Comparison of ENCODE assay signal across 1 cellular context in the genomic region with DNA sequence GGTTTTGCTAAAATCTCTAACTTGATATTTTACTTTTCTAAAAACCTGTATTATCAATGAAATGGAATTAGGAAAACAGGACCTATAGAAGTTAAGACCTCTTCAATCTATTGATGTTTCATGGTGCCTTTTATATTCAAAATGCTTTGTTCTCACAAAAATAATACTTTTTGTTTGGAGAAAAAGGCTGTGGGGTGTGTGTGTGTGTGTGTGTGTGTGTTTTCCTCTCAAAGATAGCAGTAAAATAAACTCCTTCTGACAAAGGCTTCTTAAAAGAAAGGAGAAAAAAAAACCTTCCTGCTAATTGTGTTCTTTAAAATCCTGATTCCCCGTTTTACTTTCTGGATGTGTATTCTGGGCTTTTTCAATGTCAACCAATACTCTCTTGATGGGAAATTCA.
TF ChIP-seq lines count a peak whose summit lies in the region.

No MANE protein-coding gene starts in this region.

TF ChIP-seq in WTC11, 78 proteins besides CTCF, POLR2A, EP300 and RAD21 (continued from another document):
- TF ChIP-seq, protein P1, sequence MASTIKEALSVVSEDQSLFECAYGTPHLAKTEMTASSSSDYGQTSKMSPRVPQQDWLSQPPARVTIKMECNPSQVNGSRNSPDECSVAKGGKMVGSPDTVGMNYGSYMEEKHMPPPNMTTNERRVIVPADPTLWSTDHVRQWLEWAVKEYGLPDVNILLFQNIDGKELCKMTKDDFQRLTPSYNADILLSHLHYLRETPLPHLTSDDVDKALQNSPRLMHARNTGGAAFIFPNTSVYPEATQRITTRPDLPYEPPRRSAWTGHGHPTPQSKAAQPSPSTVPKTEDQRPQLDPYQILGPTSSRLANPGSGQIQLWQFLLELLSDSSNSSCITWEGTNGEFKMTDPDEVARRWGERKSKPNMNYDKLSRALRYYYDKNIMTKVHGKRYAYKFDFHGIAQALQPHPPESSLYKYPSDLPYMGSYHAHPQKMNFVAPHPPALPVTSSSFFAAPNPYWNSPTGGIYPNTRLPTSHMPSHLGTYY (CRISPR knock-in tag; IDR thresholded peaks at IDR 0.05), result no peak
- TF ChIP-seq, protein P2, sequence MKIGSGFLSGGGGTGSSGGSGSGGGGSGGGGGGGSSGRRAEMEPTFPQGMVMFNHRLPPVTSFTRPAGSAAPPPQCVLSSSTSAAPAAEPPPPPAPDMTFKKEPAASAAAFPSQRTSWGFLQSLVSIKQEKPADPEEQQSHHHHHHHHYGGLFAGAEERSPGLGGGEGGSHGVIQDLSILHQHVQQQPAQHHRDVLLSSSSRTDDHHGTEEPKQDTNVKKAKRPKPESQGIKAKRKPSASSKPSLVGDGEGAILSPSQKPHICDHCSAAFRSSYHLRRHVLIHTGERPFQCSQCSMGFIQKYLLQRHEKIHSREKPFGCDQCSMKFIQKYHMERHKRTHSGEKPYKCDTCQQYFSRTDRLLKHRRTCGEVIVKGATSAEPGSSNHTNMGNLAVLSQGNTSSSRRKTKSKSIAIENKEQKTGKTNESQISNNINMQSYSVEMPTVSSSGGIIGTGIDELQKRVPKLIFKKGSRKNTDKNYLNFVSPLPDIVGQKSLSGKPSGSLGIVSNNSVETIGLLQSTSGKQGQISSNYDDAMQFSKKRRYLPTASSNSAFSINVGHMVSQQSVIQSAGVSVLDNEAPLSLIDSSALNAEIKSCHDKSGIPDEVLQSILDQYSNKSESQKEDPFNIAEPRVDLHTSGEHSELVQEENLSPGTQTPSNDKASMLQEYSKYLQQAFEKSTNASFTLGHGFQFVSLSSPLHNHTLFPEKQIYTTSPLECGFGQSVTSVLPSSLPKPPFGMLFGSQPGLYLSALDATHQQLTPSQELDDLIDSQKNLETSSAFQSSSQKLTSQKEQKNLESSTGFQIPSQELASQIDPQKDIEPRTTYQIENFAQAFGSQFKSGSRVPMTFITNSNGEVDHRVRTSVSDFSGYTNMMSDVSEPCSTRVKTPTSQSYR (CRISPR knock-in tag; IDR thresholded peaks at IDR 0.05), result no peak
TF ChIP-seq in WTC11: peak in this region for 0.
